15 cellular contexts compared by ENCODE assay signal in the genomic region with DNA sequence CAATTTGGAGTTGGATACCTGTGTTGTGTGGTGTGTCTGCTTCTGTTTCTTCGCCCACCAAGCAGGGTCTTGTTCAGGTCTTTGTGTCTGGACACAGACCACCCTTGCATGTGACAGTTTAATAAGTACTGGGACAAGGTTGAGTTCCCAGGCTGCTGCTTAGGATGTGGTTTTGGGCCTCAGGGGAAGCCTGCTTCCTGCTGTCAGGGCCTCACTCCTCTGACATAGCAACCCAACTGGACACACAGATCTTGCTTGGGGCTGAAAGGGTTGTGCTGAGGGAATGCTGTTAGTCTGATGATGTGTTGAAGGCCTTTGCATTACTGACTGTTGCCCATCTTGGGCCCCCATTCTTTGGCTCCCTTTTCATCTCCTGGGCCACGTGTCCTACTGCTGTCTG. TPM values are rescaled to one million over a fixed set of nuclear protein-coding genes. Genes with fewer than 3 reads are reported as not detected.
A peak's percentile ranks its signal among the peaks of the same experiment; 100 is the strongest.
DNase-seq lines count a peak whose midpoint lies in the region; ATAC-seq and TF ChIP-seq lines count a peak whose summit lies in the region.
"Had no signal": no experiment of that assay in that cellular context is flagged by ENCODE, and none has a peak within 500 bp of the region (broad histone marks: within the 10 kb centered on the region; RNA-seq: fewer than 3 reads in every experiment).

No MANE protein-coding gene starts in this region.

- in situ Hi-C loops in KBM-7 (cut with MboI; ENCODE audit: low pct_unique_long_range_greater_than_20kb, low sequenced_read_pairs) = loop anchor here (10.0 kb wide), 1 partner anchor 238 kb away; no protein-coding TSS in a partner anchor

- peak overlapping the region; percentile 57 to 97 (median 87) for H3K27ac ChIP-seq in BLaER1 treated with 17β-estradiol and CSF1 and Interleukin-3, amounts not matched to agents 10 nM and 100 nM
- H3K27ac ChIP-seq: KMS-11, left ventricle myocardium inferior had no signal

- DNase-seq in KBM-7 (peak; percentile 93), fibroblast of mammary gland (ENCODE audit: low read depth) (peak; percentile 39), left lobe of liver (ENCODE audit: low spot score) (no peak), amygdala (lab: John Stamatoyannopoulos, UW) (no peak)
- DNase-seq: activated T-cell treated with anti-CD3 and anti-CD28 coated beads, Interleukin-2, amount 50 U/mL, for 48 hours; CD4-positive, alpha-beta T cell; left ventricle myocardium inferior; retina; T-helper 2 cell had no signal

- peaks cover 0 to 15% (median 0%) of the 10 kb centered on the region in 11 experiments; a peak in 3 of 22 replicates for H4K20me1 ChIP-seq in BLaER1 treated with 17β-estradiol and CSF1 and Interleukin-3, amounts not matched to agents 10 nM and 100 nM

- no peak for TF ChIP-seq CTCF in fibroblast of mammary gland (conservative IDR thresholded peaks at IDR 0.05; ENCODE audit: control insufficient read depth, insufficient read depth, low read depth, low read length)

- H3K9me3 ChIP-seq in BLaER1 treated with 17β-estradiol and CSF1 and Interleukin-3, amounts not matched to agents 10 nM and 100 nM (replicated peaks in 1 of 11) = no peaks in the 10 kb centered on the region
- H3K9me3 ChIP-seq: left ventricle myocardium inferior had no signal

- H3K9ac ChIP-seq in BLaER1 treated with 17β-estradiol and CSF1 and Interleukin-3, amounts not matched to agents 10 nM and 100 nM = peak overlapping the region; percentile 55 to 82 (median 75); a peak in 21 of 22 replicates
- H3K9ac ChIP-seq: KMS-11 had no signal

- peaks cover 14 to 44% (median 32%) of the 10 kb centered on the region in 11 experiments for H3K36me3 ChIP-seq in BLaER1 treated with 17β-estradiol and CSF1 and Interleukin-3, amounts not matched to agents 10 nM and 100 nM

- H3K4me3 ChIP-seq in BLaER1 treated with 17β-estradiol and CSF1 and Interleukin-3, amounts not matched to agents 10 nM and 100 nM = peak overlapping the region in 8 of 10 experiments; percentile 17 to 56 (median 51); a peak in 15 of 20 replicates
- no peak overlapping the region for H3K4me3 ChIP-seq in fibroblast of mammary gland (ENCODE audit: control insufficient read depth, low read depth, low read length)
- H3K4me3 ChIP-seq: left ventricle myocardium inferior had no signal

- no peaks in the 10 kb centered on the region for H3K27me3 ChIP-seq in BLaER1 treated with 17β-estradiol and CSF1 and Interleukin-3, amounts not matched to agents 10 nM and 100 nM

- H3K4me2 ChIP-seq in BLaER1 treated with 17β-estradiol and CSF1 and Interleukin-3, amounts not matched to agents 10 nM and 100 nM = peak overlapping the region; percentile 72 to 100 (median 91)
- H3K4me2 ChIP-seq: KMS-11 had no signal

- peak; percentile 73 for ATAC-seq in GM21423 (IDR thresholded peaks at IDR 0.05; ENCODE audit: unreplicated experiment)
- no peak for ATAC-seq in left lobe of liver
- no peak for ATAC-seq in HG02970 (IDR thresholded peaks at IDR 0.05; ENCODE audit: low FRiP score, unreplicated experiment)
- no peak for ATAC-seq in HG03520 (IDR thresholded peaks at IDR 0.05; ENCODE audit: unreplicated experiment)

- peaks cover 57 to 90% (median 85%) of the 10 kb centered on the region in 10 experiments for H3K4me1 ChIP-seq in BLaER1 treated with 17β-estradiol and CSF1 and Interleukin-3, amounts not matched to agents 10 nM and 100 nM

RNA-seq across cellular contexts. Expression of a gene that starts 4.8 kb away (rescaled TPM):
- 3.1 TPM for total RNA-seq in left lobe of liver

RNA-seq across cellular contexts. Expression of a gene that starts 7.8 kb away (rescaled TPM):
- total RNA-seq in left lobe of liver = 25.1 TPM

RNA-seq across cellular contexts. Expression of a gene that starts 15.8 kb away (rescaled TPM):
- total RNA-seq in left lobe of liver = 0.15 TPM
- total RNA-seq: left ventricle myocardium inferior had no signal

RNA-seq across cellular contexts. Expression of a gene that starts 24.6 kb away (rescaled TPM):
- total RNA-seq in left lobe of liver = 0.65 TPM

RNA-seq across cellular contexts. Expression of a gene that starts 39.0 kb away (rescaled TPM):
- total RNA-seq in left lobe of liver = 3.1 TPM
- total RNA-seq: CD4-positive, alpha-beta T cell; frontal cortex had no signal

Comparison
In these comparisons a context has a peak if more than half of its experiments do, and no peak if none do; other contexts are left out.
1. DNase-seq: peak in KBM-7 (single experiment) and fibroblast of mammary gland (single experiment); none in left lobe of liver (single experiment) and amygdala (0 of 56).